8 cellular contexts compared by ENCODE assay signal in the genomic region with DNA sequence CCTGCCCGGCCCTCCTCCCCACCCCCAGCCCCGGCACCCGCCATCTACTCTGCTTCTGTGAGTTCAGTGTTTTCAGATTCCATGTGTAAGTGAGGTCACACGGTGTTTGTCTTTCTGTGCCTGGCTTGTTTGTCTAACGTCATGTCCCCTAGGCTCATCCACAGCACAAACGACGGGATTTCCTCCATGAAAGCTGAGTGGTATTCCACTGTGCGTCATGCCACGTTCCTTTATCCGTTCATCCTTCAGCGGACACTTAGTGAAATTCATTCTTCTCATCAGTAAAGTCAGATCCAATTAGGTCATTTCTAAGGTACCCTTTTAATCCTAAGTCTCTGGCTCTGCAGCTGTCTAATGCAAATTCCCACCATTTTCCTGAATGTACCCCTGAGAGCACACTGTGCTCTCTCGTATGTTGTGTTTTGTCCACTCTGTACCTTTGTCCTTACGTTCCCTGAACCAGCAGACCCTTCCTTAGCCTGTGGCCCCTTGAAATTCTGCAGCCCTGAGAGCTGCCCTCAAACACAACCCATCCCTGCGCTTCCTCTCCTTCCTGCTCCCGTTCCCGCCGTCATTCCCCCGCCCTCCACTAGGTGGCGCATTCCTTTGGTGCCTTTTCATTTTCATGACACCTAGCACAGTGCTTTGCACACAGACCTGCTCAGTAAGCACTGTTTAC. TPM values are rescaled to one million over a fixed set of nuclear protein-coding genes. Genes with fewer than 3 reads are reported as not detected.
DNase-seq lines count a peak whose midpoint lies in the region; ATAC-seq and TF ChIP-seq lines count a peak whose summit lies in the region.

No MANE protein-coding gene starts in this region.

- no peak for TF ChIP-seq EP300 in gastroesophageal sphincter (IDR thresholded peaks at IDR 0.05)

- intact Hi-C loops in psoas muscle (cut with DNase I) (loop anchor here (2.0 to 5.0 kb wide), 3 partner anchors 37 to 229 kb away; no protein-coding TSS in a partner anchor), aorta (cut with DNase I) (loop anchor here (2.0 to 5.0 kb wide), 3 partner anchors 39 to 229 kb away; no protein-coding TSS in a partner anchor)

- peak; percentile 96 for TF ChIP-seq CTCF in GM06990 (IDR thresholded peaks at IDR 0.05; ENCODE audit: insufficient read depth, low read length, poor library complexity, severe bottlenecking)
- peak; percentile 81 to 99 (median 90) for TF ChIP-seq CTCF in gastroesophageal sphincter (IDR thresholded peaks at IDR 0.05)
- peak; percentile 99 for TF ChIP-seq CTCF in psoas muscle (IDR thresholded peaks at IDR 0.05)

- H3K27me3 ChIP-seq in GM06990 (replicated peaks; ENCODE audit: control insufficient read depth, insufficient read depth, low read length) (no peaks in the 10 kb centered on the region), gastroesophageal sphincter (no peaks in the 10 kb centered on the region), psoas muscle (ENCODE audit: insufficient read depth in 3 of 3, low read length in 2 of 3) (no peaks in the 10 kb centered on the region), aorta (ENCODE audit: control insufficient read depth in 1 of 2, insufficient read depth in 2 of 2, low read length in 1 of 2) (no peaks in the 10 kb centered on the region)

- WGBS in gastroesophageal sphincter (ENCODE audit: low coverage in 1 of 2), 2 donors, result 65 to 72% methylated on average over 6 to 19 of the region's 19 CpGs
- 68 to 70% (median 70%) methylated on average over 19 of the region's 19 CpGs for WGBS in psoas muscle, 3 donors
- 59% methylated on average over 19 of the region's 19 CpGs for WGBS in aorta, 2 donors

- H3K9me3 ChIP-seq in gastroesophageal sphincter (no peaks in the 10 kb centered on the region), psoas muscle (no peaks in the 10 kb centered on the region), aorta (ENCODE audit: control insufficient read depth, low read length) (no peaks in the 10 kb centered on the region)

- peaks cover 13% of the 10 kb centered on the region for H3K36me3 ChIP-seq in GM06990 (ENCODE audit: control insufficient read depth, insufficient read depth, low read length)
- peaks cover 0 to 79% of the 10 kb centered on the region in 2 donors for H3K36me3 ChIP-seq in gastroesophageal sphincter
- peaks cover 6 to 80% of the 10 kb centered on the region in 2 donors for H3K36me3 ChIP-seq in psoas muscle (ENCODE audit: insufficient read depth in 1 of 2, low read depth in 1 of 2)
- H3K36me3 ChIP-seq in aorta (ENCODE audit: control insufficient read depth in 1 of 2, insufficient read depth in 2 of 2, low read length in 1 of 2), result peaks cover 0 to 8% of the 10 kb centered on the region in 2 donors

- TF ChIP-seq POLR2A in gastroesophageal sphincter (IDR thresholded peaks at IDR 0.05), result no peak

- H3K4me1 ChIP-seq in gastroesophageal sphincter (peaks cover 0 to 34% (median 0%) of the 10 kb centered on the region in 3 donors), psoas muscle (no peaks in the 10 kb centered on the region), aorta (ENCODE audit: control insufficient read depth in 1 of 2, insufficient read depth in 2 of 2, low read length in 2 of 2) (no peaks in the 10 kb centered on the region)

- DNase-seq in GM06990 (ENCODE audit: extremely low read depth, insufficient read length) (peak; percentile 44), SHP77 (lab: John Stamatoyannopoulos, UW) (peak; percentile 91 to 94), psoas muscle (peak; percentile 72 to 81), aorta (peak; percentile 70 to 91)
- peak; percentile 54 for DNase-seq in activated effector memory CD4-positive, alpha-beta T cell treated with Interleukin-2 at 50 U/mL for 16 hours

- H3K27ac ChIP-seq in gastroesophageal sphincter (no peak overlapping the region), psoas muscle (no peak overlapping the region), aorta (ENCODE audit: low read depth in 1 of 2, low read length in 2 of 2) (no peak overlapping the region)

- H3K4me3 ChIP-seq in GM06990 (replicated peaks; ENCODE audit: low read depth, low read length) (no peak overlapping the region), gastroesophageal sphincter (no peak overlapping the region), psoas muscle (no peak overlapping the region), aorta (ENCODE audit: low read length in 2 of 2) (no peak overlapping the region)

- ATAC-seq in HG03432 (IDR thresholded peaks at IDR 0.05; ENCODE audit: unreplicated experiment) (peak; percentile 43), gastroesophageal sphincter (peak; percentile 11), psoas muscle (peak; percentile 62 to 84 (median 76)), aorta (ENCODE audit: low FRiP score) (peak; percentile 75), GM21619 (IDR thresholded peaks at IDR 0.05; ENCODE audit: unreplicated experiment) (no peak)

RNA-seq across cellular contexts. Expression of gene TRAPPC12, which starts 44.1 kb away (rescaled TPM):
- total RNA-seq in gastroesophageal sphincter, result 10 to 100 TPM; 52.2 to 90.7 (median 77.6) TPM
- total RNA-seq in psoas muscle, result 10 to 100 TPM; 56.7 to 90.3 (median 66.9) TPM
- 10 to 100 TPM; 28.7 to 50.9 (median 34.2) TPM for polyA plus RNA-seq in psoas muscle
- total RNA-seq in aorta, result 100 to 1,000 TPM in 1 of 2 donors, 10 to 100 TPM in 1; 83.8 to 125 TPM
- polyA plus RNA-seq in aorta, result 100 to 1,000 TPM in 1 of 2 donors, 10 to 100 TPM in 1; 47.6 to 163 TPM

RNA-seq across cellular contexts. Expression of gene EIPR1, which starts 46.0 kb away (rescaled TPM):
- total RNA-seq in gastroesophageal sphincter (10 to 100 TPM; 11.3 to 26.8 (median 22.2) TPM), psoas muscle (10 to 100 TPM in 3 of 4 donors, 1 to 10 TPM in 1; 9.7 to 18.7 (median 12.3) TPM), aorta (10 to 100 TPM in 1 of 2 donors, 1 to 10 TPM in 1; 9.7 to 13.7 TPM)
- polyA plus RNA-seq in psoas muscle (10 to 100 TPM; 11.5 to 42.1 (median 28.1) TPM), aorta (10 to 100 TPM in 1 of 2 donors, 1 to 10 TPM in 1; 9.9 to 10.0 TPM)
